ENCODE assay signal across 21 cellular contexts in genomic region chr7:104836976-104837375, GRCh38.
A peak's percentile ranks its signal among the peaks of the same experiment; 100 is the strongest.
DNase-seq lines count a peak whose midpoint lies in the region; FAIRE-seq and TF ChIP-seq lines count a peak whose summit lies in the region.
"Had no signal": no experiment of that assay in that cellular context is flagged by ENCODE, and none has a peak within 500 bp of the region (broad histone marks: within the 10 kb centered on the region; RNA-seq: fewer than 3 reads in every experiment).

No MANE protein-coding gene starts in this region.

- H3K4me3 ChIP-seq in bronchial epithelial cell (ENCODE audit: low read depth, low read length): no peak overlapping the region
- H3K4me3 ChIP-seq: GM23248, HAP-1 had no signal

- DNase-seq in bronchial epithelial cell (ENCODE audit: low read depth) (no peak), fibroblast of gingiva (ENCODE audit: low read depth) (peak; percentile 7), islet precursor cell (peak; percentile 12), NCI-H446 (lab: John Stamatoyannopoulos, UW) (no peak), midbrain (lab: John Stamatoyannopoulos, UW) (no peak), activated gamma-delta T cell treated with Interleukin-2 at 50 U/mL for 16 hours (no peak)
- DNase-seq: ACHN; BE2C; C1 segment of cervical spinal cord; CD4-positive, CD25-positive, alpha-beta regulatory T cell; CD8-positive, alpha-beta memory T cell; COR-L47; DMS 273 treated with DMSO at 0.1 percent for 48 hours; DMS53; DND-41; EL; GM23248 had no signal

- TF ChIP-seq CTCF in bronchial epithelial cell (IDR thresholded peaks at IDR 0.05; ENCODE audit: insufficient read depth, low read length, severe bottlenecking): no peak

- peaks cover 1% of the 10 kb centered on the region for H3K27me3 ChIP-seq in bronchial epithelial cell (ENCODE audit: control insufficient read depth, insufficient read depth, low read length)

- peak; percentile 13 for FAIRE-seq in bronchial epithelial cell (lab: Jason Lieb, UNC)
- FAIRE-seq: A204.1, GM12891, GM18507 had no signal

- H3K36me3 ChIP-seq in bronchial epithelial cell (ENCODE audit: control insufficient read depth, insufficient read depth, low read length): no peaks in the 10 kb centered on the region
- H3K36me3 ChIP-seq: BE2C, HAP-1 had no signal

Comparison
In these comparisons a context has a peak if more than half of its experiments do, and no peak if none do; other contexts are left out.
1. DNase-seq: peak in fibroblast of gingiva (single experiment) and islet precursor cell (single experiment); none in bronchial epithelial cell (single experiment), NCI-H446 (0 of 2), midbrain (single experiment) and activated gamma-delta T cell treated with Interleukin-2 at 50 U/mL for 16 hours (single experiment).